8 cellular contexts compared by ENCODE assay signal in genomic region chr12:28872654-28873268, GRCh38.
DNase-seq lines count a peak whose midpoint lies in the region; ATAC-seq, FAIRE-seq and TF ChIP-seq lines count a peak whose summit lies in the region.

No MANE protein-coding gene starts in this region.

- FAIRE-seq in bronchial epithelial cell (lab: Jason Lieb, UNC), result peak; percentile 76
- FAIRE-seq in urothelium cell line (lab: Jason Lieb, UNC), result no peak

- DNase-seq in ACHN (peak; percentile 71), NCI-H82 treated with DMSO at 0.1 percent for 48 hours (lab: John Stamatoyannopoulos, UW; ENCODE audit: unreplicated experiment) (peak; percentile 27), bronchial epithelial cell (ENCODE audit: low read depth) (peak; percentile 57), left kidney (ENCODE audit: low read depth, low spot score) (peak; percentile 81), urothelium cell line (ENCODE audit: low spot score) (peak; percentile 67)
- DNase-seq in activated naive CD4-positive, alpha-beta T cell (lab: John Stamatoyannopoulos, UW), result no peak

- peak; percentile 92 for TF ChIP-seq CTCF in GM12873 (IDR thresholded peaks at IDR 0.05; ENCODE audit: insufficient read depth, low read depth, low read length, missing control alignments)
- peak; percentile 83 for TF ChIP-seq CTCF in bronchial epithelial cell (IDR thresholded peaks at IDR 0.05; ENCODE audit: insufficient read depth, low read length, severe bottlenecking)

- in situ Hi-C loops in ACHN (cut with HindIII; ENCODE audit: low pct_ligation_motif_present, low pct_unique_long_range_greater_than_20kb, low sequenced_read_pairs), result no loop called here

- H3K27me3 ChIP-seq in bronchial epithelial cell (ENCODE audit: control insufficient read depth, insufficient read depth, low read length), result no peaks in the 10 kb centered on the region

- no peak overlapping the region for H3K4me3 ChIP-seq in bronchial epithelial cell (ENCODE audit: low read depth, low read length)

- peak; percentile 64 for ATAC-seq in HG03469 (IDR thresholded peaks at IDR 0.05; ENCODE audit: unreplicated experiment)

- no peaks in the 10 kb centered on the region for H3K36me3 ChIP-seq in bronchial epithelial cell (ENCODE audit: control insufficient read depth, insufficient read depth, low read length)

Comparison
In these comparisons a context has a peak if more than half of its experiments do, and no peak if none do; other contexts are left out.
1. DNase-seq: peak in ACHN (single experiment), NCI-H82 treated with DMSO at 0.1 percent for 48 hours (single experiment), bronchial epithelial cell (single experiment), left kidney (single experiment) and urothelium cell line (single experiment); none in activated naive CD4-positive, alpha-beta T cell (0 of 4).